In the genomic region with DNA sequence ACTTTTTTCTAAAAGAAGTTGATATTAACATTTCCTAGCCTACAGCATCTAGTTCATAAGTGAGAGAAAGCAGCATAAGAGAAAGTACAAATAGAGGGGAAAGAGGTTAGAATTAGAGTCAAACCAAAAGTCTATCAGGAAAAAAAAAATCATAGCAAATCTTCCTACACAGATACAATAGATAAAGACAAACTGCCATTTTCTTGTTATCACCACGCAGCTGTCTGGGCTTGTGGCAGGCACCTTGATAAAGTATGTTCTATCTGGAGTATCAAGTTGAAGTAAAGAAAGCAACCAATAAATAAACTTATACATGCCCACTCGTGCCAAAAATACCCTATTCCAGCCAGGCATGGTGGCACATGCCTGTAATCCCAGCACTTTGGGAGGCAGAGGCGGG, we compare ENCODE assay signal across 14 cellular contexts. TPM values are rescaled to one million over a fixed set of nuclear protein-coding genes. Genes with fewer than 3 reads are reported as not detected.
DNase-seq lines count a peak whose midpoint lies in the region; ATAC-seq and TF ChIP-seq lines count a peak whose summit lies in the region.
"Had no signal": no experiment of that assay in that cellular context is flagged by ENCODE, and none has a peak within 500 bp of the region (broad histone marks: within the 10 kb centered on the region; RNA-seq: fewer than 3 reads in every experiment).

No MANE protein-coding gene starts in this region.

- H3K4me3 Mint-ChIP-seq in stimulated activated naive CD8-positive, alpha-beta T cell treated with anti-CD3 and anti-CD28 coated beads, Interleukin-15, Interleukin-2, amounts not matched to agents 100 ng/mL and 50 ng/mL, for 24 hours: no peak overlapping the region
- no peak overlapping the region for H3K4me3 Mint-ChIP-seq in T-helper 2 cell treated with Interferon-gamma antibody and Interleukin-4, amounts not matched to agents 5 μg/mL and 100 μg/mL, for 36 hours
- H3K4me3 Mint-ChIP-seq in nephron: peak overlapping the region in 2 of 3 experiments; percentile 49 to 62
- H3K4me3 Mint-ChIP-seq: HFFc6 had no signal

- no peak for DNase-seq in stimulated activated naive CD8-positive, alpha-beta T cell treated with anti-CD3 and anti-CD28 coated beads, Interleukin-15, Interleukin-2, amounts not matched to agents 100 U/mL and 50 U/mL, for 24 hours
- peak; percentile 27 for DNase-seq in T-helper 2 cell treated with Interferon-gamma antibody and Interleukin-4, amounts not matched to agents 5 μg/mL and 100 μg/mL, for 36 hours (ENCODE audit: low spot score)
- DNase-seq in activated gamma-delta T cell treated with Interleukin-2 at 50 U/mL for 16 hours: no peak
- no peak for DNase-seq in posterior vena cava (ENCODE audit: low spot score)
- DNase-seq: BE2C; CD4-positive, alpha-beta memory T cell; DMS79; EL; GOT3; HFFc6 had no signal

- H3K9me3 Mint-ChIP-seq in stimulated activated naive CD8-positive, alpha-beta T cell treated with anti-CD3 and anti-CD28 coated beads, Interleukin-15, Interleukin-2, amounts not matched to agents 100 ng/mL and 50 ng/mL, for 24 hours: no peaks in the 10 kb centered on the region
- H3K9me3 Mint-ChIP-seq in T-helper 2 cell treated with Interferon-gamma antibody and Interleukin-4, amounts not matched to agents 5 μg/mL and 100 μg/mL, for 36 hours: no peaks in the 10 kb centered on the region
- no peaks in the 10 kb centered on the region for H3K9me3 Mint-ChIP-seq in nephron
- H3K9me3 Mint-ChIP-seq: HFFc6 had no signal

- TF ChIP-seq CTCF in nephron (IDR thresholded peaks at IDR 0.05; ENCODE audit: unreplicated experiment in 3 of 3): no peak

- no peaks in the 10 kb centered on the region for H3K27me3 Mint-ChIP-seq in stimulated activated naive CD8-positive, alpha-beta T cell treated with anti-CD3 and anti-CD28 coated beads, Interleukin-15, Interleukin-2, amounts not matched to agents 100 ng/mL and 50 ng/mL, for 24 hours
- H3K27me3 Mint-ChIP-seq in T-helper 2 cell treated with Interferon-gamma antibody and Interleukin-4, amounts not matched to agents 5 μg/mL and 100 μg/mL, for 36 hours (ENCODE audit: low read depth): peaks cover 26% of the 10 kb centered on the region
- H3K27me3 Mint-ChIP-seq in nephron (ENCODE audit: low read depth): peaks cover 5% of the 10 kb centered on the region

- no peaks in the 10 kb centered on the region for H3K36me3 Mint-ChIP-seq in stimulated activated naive CD8-positive, alpha-beta T cell treated with anti-CD3 and anti-CD28 coated beads, Interleukin-15, Interleukin-2, amounts not matched to agents 100 ng/mL and 50 ng/mL, for 24 hours (ENCODE audit: low read depth)
- H3K36me3 Mint-ChIP-seq in T-helper 2 cell treated with Interferon-gamma antibody and Interleukin-4, amounts not matched to agents 5 μg/mL and 100 μg/mL, for 36 hours (ENCODE audit: low read depth): no peaks in the 10 kb centered on the region
- no peaks in the 10 kb centered on the region for H3K36me3 Mint-ChIP-seq in nephron (ENCODE audit: low read depth)

- H3K4me1 Mint-ChIP-seq in stimulated activated naive CD8-positive, alpha-beta T cell treated with anti-CD3 and anti-CD28 coated beads, Interleukin-15, Interleukin-2, amounts not matched to agents 100 ng/mL and 50 ng/mL, for 24 hours (ENCODE audit: low read depth): peaks cover 75% of the 10 kb centered on the region
- H3K4me1 Mint-ChIP-seq in T-helper 2 cell treated with Interferon-gamma antibody and Interleukin-4, amounts not matched to agents 5 μg/mL and 100 μg/mL, for 36 hours (ENCODE audit: low read depth): peaks cover 44% of the 10 kb centered on the region
- H3K4me1 Mint-ChIP-seq in nephron: peaks cover 50% of the 10 kb centered on the region

- ATAC-seq in stimulated activated naive CD8-positive, alpha-beta T cell treated with anti-CD3 and anti-CD28 coated beads, Interleukin-15, Interleukin-2, amounts not matched to agents 100 U/mL and 50 U/mL, for 24 hours: no peak
- ATAC-seq in GM18909 (IDR thresholded peaks at IDR 0.05; ENCODE audit: poor library complexity, unreplicated experiment): no peak
- ATAC-seq: A549 had no signal

- H3K27ac Mint-ChIP-seq in stimulated activated naive CD8-positive, alpha-beta T cell treated with anti-CD3 and anti-CD28 coated beads, Interleukin-15, Interleukin-2, amounts not matched to agents 100 ng/mL and 50 ng/mL, for 24 hours: peak overlapping the region; percentile 69
- no peak overlapping the region for H3K27ac Mint-ChIP-seq in T-helper 2 cell treated with Interferon-gamma antibody and Interleukin-4, amounts not matched to agents 5 μg/mL and 100 μg/mL, for 36 hours
- H3K27ac Mint-ChIP-seq in nephron: no peak overlapping the region
- H3K27ac Mint-ChIP-seq: HFFc6 had no signal

- intact Hi-C loops in posterior vena cava (cut with DNase I): loop anchor here in 1 of 2 donors (10.0 kb wide), 1 partner anchor 462 kb away; no protein-coding TSS in a partner anchor

RNA-seq across cellular contexts. Expression of a gene that starts 5.3 kb away (rescaled TPM):
- total RNA-seq in posterior vena cava: 10 to 100 TPM; 37.4 to 49.8 TPM

Comparison
In these comparisons a context has a peak if more than half of its experiments do, and no peak if none do; other contexts are left out.
1. H3K4me3 Mint-ChIP-seq: peak in nephron (2 of 3); none in stimulated activated naive CD8-positive, alpha-beta T cell treated with anti-CD3 and anti-CD28 coated beads, Interleukin-15, Interleukin-2, amounts not matched to agents 100 ng/mL and 50 ng/mL, for 24 hours (single experiment) and T-helper 2 cell treated with Interferon-gamma antibody and Interleukin-4, amounts not matched to agents 5 μg/mL and 100 μg/mL, for 36 hours (single experiment).